ENCODE assay signal across 3 cellular contexts in genomic region chr4:6701371-6701770, GRCh38.
A peak's percentile ranks its signal among the peaks of the same experiment; 100 is the strongest.
TF ChIP-seq lines count a peak whose summit lies in the region.

No MANE protein-coding gene starts in this region.

TF ChIP-seq in SK-N-SH, 30 proteins besides CTCF, POLR2A, EP300 and RAD21:
- TF ChIP-seq FOXJ3 (CRISPR knock-in tag; IDR thresholded peaks at IDR 0.05): no peak
- TF ChIP-seq MEF2A (IDR thresholded peaks at IDR 0.05; ENCODE audit: borderline replicate concordance, low read depth): no peak
- no peak for TF ChIP-seq RCOR1 (IDR thresholded peaks at IDR 0.05; ENCODE audit: low read length)
- no peak for TF ChIP-seq NFIC (IDR thresholded peaks at IDR 0.05; ENCODE audit: borderline replicate concordance)
- TF ChIP-seq PBX3 (IDR thresholded peaks at IDR 0.05): no peak
- TF ChIP-seq MXI1 (IDR thresholded peaks at IDR 0.05; ENCODE audit: low read depth, low read length): no peak
- TF ChIP-seq GATA2 (CRISPR knock-in tag; IDR thresholded peaks at IDR 0.05): no peak
- TF ChIP-seq REST (IDR thresholded peaks at IDR 0.05; ENCODE audit: low read depth, low read length): no peak
- TF ChIP-seq RXRA (IDR thresholded peaks at IDR 0.05; ENCODE audit: borderline replicate concordance, low read depth): no peak
- TF ChIP-seq ELF1 (IDR thresholded peaks at IDR 0.05): no peak
- no peak for TF ChIP-seq POLR2AphosphoS5 (IDR thresholded peaks at IDR 0.05; ENCODE audit: low read depth, low read length)
- TF ChIP-seq TEAD4 (IDR thresholded peaks at IDR 0.05; ENCODE audit: borderline replicate concordance, insufficient read depth): no peak
- no peak for TF ChIP-seq RFX5 (IDR thresholded peaks at IDR 0.05; ENCODE audit: low read length)
- TF ChIP-seq SIN3A (IDR thresholded peaks at IDR 0.05; ENCODE audit: borderline replicate concordance, low read depth, low read length): no peak

TF ChIP-seq in SK-N-SH treated with all-trans-retinoic acid at 6 μM for 48 hours, 23 proteins besides CTCF, POLR2A, EP300 and RAD21:
- TF ChIP-seq ESRRG (CRISPR knock-in tag; IDR thresholded peaks at IDR 0.05) (no peak), ARNTL (CRISPR knock-in tag; IDR thresholded peaks at IDR 0.05; ENCODE audit: borderline replicate concordance, low read depth) (no peak), ZFP3 (CRISPR knock-in tag; IDR thresholded peaks at IDR 0.05) (no peak), PPARA (CRISPR knock-in tag; IDR thresholded peaks at IDR 0.05; ENCODE audit: borderline replicate concordance) (no peak), POU6F1 (CRISPR knock-in tag; IDR thresholded peaks at IDR 0.05; ENCODE audit: borderline replicate concordance, low read depth) (no peak), BACH2 (CRISPR knock-in tag; IDR thresholded peaks at IDR 0.05; ENCODE audit: borderline replicate concordance) (no peak), ZNF8 (CRISPR knock-in tag; IDR thresholded peaks at IDR 0.05) (no peak), ISL1 (CRISPR knock-in tag; IDR thresholded peaks at IDR 0.05) (no peak), RARB (CRISPR knock-in tag; IDR thresholded peaks at IDR 0.05) (no peak), GLIS3 (CRISPR knock-in tag; IDR thresholded peaks at IDR 0.05) (no peak), ZNF70 (CRISPR knock-in tag; IDR thresholded peaks at IDR 0.05) (no peak), TOX (CRISPR knock-in tag; IDR thresholded peaks at IDR 0.05; ENCODE audit: borderline replicate concordance) (no peak), ZC3H10 (CRISPR knock-in tag; IDR thresholded peaks at IDR 0.05) (no peak), ZNF565 (CRISPR knock-in tag; conservative IDR thresholded peaks at IDR 0.05; ENCODE audit: low read depth) (no peak), PATZ1 (CRISPR knock-in tag; IDR thresholded peaks at IDR 0.05; ENCODE audit: borderline replicate concordance) (no peak), CSDC2 (CRISPR knock-in tag; IDR thresholded peaks at IDR 0.05) (no peak), TCF4 (CRISPR knock-in tag; IDR thresholded peaks at IDR 0.05; ENCODE audit: borderline replicate concordance) (no peak)

TF ChIP-seq in K562, 482 proteins besides CTCF, POLR2A, EP300 and RAD21:
- TF ChIP-seq ZBTB33 (CRISPR knock-in tag; IDR thresholded peaks at IDR 0.05): peak; percentile 72
- no peak for TF ChIP-seq ZNF124 (CRISPR knock-in tag; IDR thresholded peaks at IDR 0.05)
- peak; percentile 37; the same call in 1 of the 2 replicates for TF ChIP-seq TFAP4 (CRISPR knock-in tag; IDR thresholded peaks at IDR 0.05; ENCODE audit: borderline replicate concordance)
